ENCODE assay signal across 8 cellular contexts in genomic region chr1:168234846-168235547, GRCh38. TPM values are rescaled to one million over a fixed set of nuclear protein-coding genes. Genes with fewer than 3 reads are reported as not detected.
DNase-seq lines count a peak whose midpoint lies in the region; ATAC-seq, FAIRE-seq and TF ChIP-seq lines count a peak whose summit lies in the region.

No MANE protein-coding gene starts in this region.

- peaks cover 18 to 27% of the 10 kb centered on the region in 2 donors for H3K4me1 ChIP-seq in kidney (ENCODE audit: control insufficient read depth in 1 of 2, insufficient read depth in 1 of 2, low read depth in 1 of 2, low read length in 2 of 2)
- H3K4me1 ChIP-seq in tibial artery: peaks cover 0 to 33% (median 4%) of the 10 kb centered on the region in 4 donors

- H3K36me3 ChIP-seq in kidney (ENCODE audit: control insufficient read depth in 1 of 2, insufficient read depth in 2 of 2, low read length in 2 of 2): peaks cover 21 to 48% of the 10 kb centered on the region in 2 donors
- peaks cover 67 to 88% (median 72%) of the 10 kb centered on the region in 3 donors for H3K36me3 ChIP-seq in tibial artery

- FAIRE-seq in RCC 7860 (lab: Jason Lieb, UNC): no peak
- FAIRE-seq in kidney (lab: Jason Lieb, UNC): no peak

- TF ChIP-seq CTCF in astrocyte of the cerebellum (IDR thresholded peaks at IDR 0.05; ENCODE audit: low read depth, low read length, missing control alignments): peak; percentile 66
- TF ChIP-seq CTCF in kidney (IDR thresholded peaks at IDR 0.05; ENCODE audit: borderline replicate concordance, extremely low read depth, insufficient read depth): peak; percentile 31
- TF ChIP-seq CTCF in tibial artery (IDR thresholded peaks at IDR 0.05): peak; percentile 31 to 33

- peak; percentile 26 for DNase-seq in DMS53 treated with DMSO at 0.1 percent for 48 hours (lab: John Stamatoyannopoulos, UW; ENCODE audit: unreplicated experiment)
- DNase-seq in RCC 7860 (ENCODE audit: low spot score): peak; percentile 43
- DNase-seq in astrocyte of the cerebellum (ENCODE audit: low read depth): no peak
- DNase-seq in kidney: no peak
- DNase-seq in tibial artery: no peak

- no peaks in the 10 kb centered on the region for H3K9me3 ChIP-seq in kidney (ENCODE audit: control insufficient read depth in 1 of 2, low read length in 2 of 2)
- H3K9me3 ChIP-seq in tibial artery: no peaks in the 10 kb centered on the region

- in situ Hi-C loops in astrocyte of the cerebellum (cut with HindIII; ENCODE audit: low sequenced_read_pairs): no loop called here

- no peak overlapping the region for H3K9ac ChIP-seq in kidney (ENCODE audit: low read length in 2 of 2)

- H3K27me3 ChIP-seq in tibial artery: no peaks in the 10 kb centered on the region

- H3K4me3 ChIP-seq in astrocyte of the cerebellum (ENCODE audit: low read depth, low read length) (no peak overlapping the region), kidney (ENCODE audit: low read length in 2 of 2) (no peak overlapping the region), tibial artery (no peak overlapping the region)

- H3K27ac ChIP-seq in kidney (ENCODE audit: low read depth in 2 of 2, low read length in 2 of 2) (peak overlapping the region in 1 of 2 donors; percentile 26), tibial artery (no peak overlapping the region)

- intact Hi-C loops in kidney (cut with DNase I): no loop called here
- intact Hi-C loops in tibial artery (cut with DNase I; ENCODE audit: low total_unique reads): no loop called here

- ATAC-seq in GM19463 (IDR thresholded peaks at IDR 0.05; ENCODE audit: unreplicated experiment): peak; percentile 81
- peak; percentile 72 for ATAC-seq in HG03571 (IDR thresholded peaks at IDR 0.05; ENCODE audit: unreplicated experiment)
- no peak for ATAC-seq in GM18511 (IDR thresholded peaks at IDR 0.05; ENCODE audit: unreplicated experiment)

RNA-seq across cellular contexts. Expression of gene SFT2D2, which starts 9.2 kb away (rescaled TPM):
- 89.3 TPM for total RNA-seq in kidney
- polyA plus RNA-seq in kidney (ENCODE audit: insufficient read depth, low read depth, low replicate concordance): 7.4 TPM

RNA-seq across cellular contexts. Expression of gene TBX19, which starts 45.7 kb away (rescaled TPM):
- total RNA-seq in kidney: 2.0 TPM
- 1.6 TPM for polyA plus RNA-seq in kidney (ENCODE audit: insufficient read depth, low read depth, low replicate concordance)

RNA-seq across cellular contexts. Expression of gene TIPRL, which starts 56.2 kb away (rescaled TPM):
- 26.3 TPM for total RNA-seq in kidney
- 20.7 TPM for polyA plus RNA-seq in kidney (ENCODE audit: insufficient read depth, low read depth, low replicate concordance)

Comparison
In these comparisons a context has a peak if more than half of its experiments do, and no peak if none do; other contexts are left out.
1. DNase-seq: peak in DMS53 treated with DMSO at 0.1 percent for 48 hours (single experiment) and RCC 7860 (single experiment); none in astrocyte of the cerebellum (single experiment), kidney (single experiment) and tibial artery (0 of 2).
2. Peak in every context shown above with its lines, with median percentiles within 50 percentile points of each other: CTCF ChIP-seq.